Comparison of ENCODE assay signal across 1 cellular context in the genomic region with DNA sequence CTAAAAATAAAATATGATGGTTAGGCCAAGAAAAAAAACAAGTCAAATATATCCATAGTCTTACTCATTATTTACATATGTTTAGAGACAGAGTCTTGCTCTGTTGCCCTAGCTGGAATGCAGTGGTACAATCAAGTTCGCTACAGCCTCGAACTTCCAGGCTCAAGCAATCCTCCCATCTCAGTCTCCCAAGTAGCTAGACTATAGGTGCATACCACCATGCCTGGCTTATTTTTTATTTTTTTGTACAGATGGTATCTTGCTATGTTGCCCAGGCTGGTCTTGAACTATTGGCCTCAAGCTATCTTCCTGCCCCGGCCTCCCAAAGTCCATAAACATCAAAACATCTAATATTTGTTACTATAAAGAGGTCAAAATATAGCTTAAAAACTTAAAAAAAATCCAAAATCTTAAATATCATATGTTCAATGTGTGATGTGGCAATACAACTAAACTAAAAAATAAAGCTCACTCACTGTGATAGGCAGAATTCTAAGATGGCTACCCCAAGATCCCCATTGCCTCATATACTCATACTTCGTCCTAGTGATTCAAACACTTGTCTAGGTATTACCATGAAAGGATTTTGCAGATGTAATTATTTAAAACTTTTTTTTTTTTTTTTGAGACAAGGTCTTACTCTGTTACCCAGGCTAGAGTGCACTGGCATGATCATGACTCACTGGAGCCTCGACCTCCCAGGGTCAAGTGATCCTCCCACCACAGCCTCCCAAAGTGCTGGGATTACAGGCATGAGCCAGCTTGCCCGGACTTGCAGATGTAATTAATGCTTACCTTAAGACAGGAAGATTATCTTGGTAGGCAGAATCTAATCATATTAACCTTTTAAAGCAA.
TF ChIP-seq lines count a peak whose summit lies in the region.

No MANE protein-coding gene starts in this region.

TF ChIP-seq in GM12878, 131 proteins besides CTCF, POLR2A, EP300 and RAD21:
- no peak for TF ChIP-seq FOS (IDR thresholded peaks at IDR 0.05; ENCODE audit: borderline replicate concordance, extremely low read depth, insufficient read length)
- no peak for TF ChIP-seq KLF5 (IDR thresholded peaks at IDR 0.05; ENCODE audit: partially characterized antibody)
- no peak for TF ChIP-seq SMC3 (IDR thresholded peaks at IDR 0.05; ENCODE audit: borderline replicate concordance, low read length)
- TF ChIP-seq RFX5 (IDR thresholded peaks at IDR 0.05; ENCODE audit: low read depth, low read length), result no peak
- no peak for TF ChIP-seq ZNF622 (IDR thresholded peaks at IDR 0.05)
- TF ChIP-seq RUNX3 (IDR thresholded peaks at IDR 0.05; ENCODE audit: low read length), result no peak
- no peak for TF ChIP-seq RBBP5 (conservative IDR thresholded peaks at IDR 0.05)
- no peak for TF ChIP-seq SREBF2 (IDR thresholded peaks at IDR 0.05; ENCODE audit: low read length)
- no peak for TF ChIP-seq SP1 (IDR thresholded peaks at IDR 0.05; ENCODE audit: low read depth, low read length)
- no peak for TF ChIP-seq MTA2 (IDR thresholded peaks at IDR 0.05; ENCODE audit: low read depth)
- TF ChIP-seq, protein P1, sequence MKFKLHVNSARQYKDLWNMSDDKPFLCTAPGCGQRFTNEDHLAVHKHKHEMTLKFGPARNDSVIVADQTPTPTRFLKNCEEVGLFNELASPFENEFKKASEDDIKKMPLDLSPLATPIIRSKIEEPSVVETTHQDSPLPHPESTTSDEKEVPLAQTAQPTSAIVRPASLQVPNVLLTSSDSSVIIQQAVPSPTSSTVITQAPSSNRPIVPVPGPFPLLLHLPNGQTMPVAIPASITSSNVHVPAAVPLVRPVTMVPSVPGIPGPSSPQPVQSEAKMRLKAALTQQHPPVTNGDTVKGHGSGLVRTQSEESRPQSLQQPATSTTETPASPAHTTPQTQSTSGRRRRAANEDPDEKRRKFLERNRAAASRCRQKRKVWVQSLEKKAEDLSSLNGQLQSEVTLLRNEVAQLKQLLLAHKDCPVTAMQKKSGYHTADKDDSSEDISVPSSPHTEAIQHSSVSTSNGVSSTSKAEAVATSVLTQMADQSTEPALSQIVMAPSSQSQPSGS (IDR thresholded peaks at IDR 0.05; ENCODE audit: low read length), result no peak
- no peak for TF ChIP-seq NFXL1 (IDR thresholded peaks at IDR 0.05; ENCODE audit: borderline replicate concordance)
- TF ChIP-seq CREM (IDR thresholded peaks at IDR 0.05; ENCODE audit: low read depth), result no peak
- TF ChIP-seq, protein P2, sequence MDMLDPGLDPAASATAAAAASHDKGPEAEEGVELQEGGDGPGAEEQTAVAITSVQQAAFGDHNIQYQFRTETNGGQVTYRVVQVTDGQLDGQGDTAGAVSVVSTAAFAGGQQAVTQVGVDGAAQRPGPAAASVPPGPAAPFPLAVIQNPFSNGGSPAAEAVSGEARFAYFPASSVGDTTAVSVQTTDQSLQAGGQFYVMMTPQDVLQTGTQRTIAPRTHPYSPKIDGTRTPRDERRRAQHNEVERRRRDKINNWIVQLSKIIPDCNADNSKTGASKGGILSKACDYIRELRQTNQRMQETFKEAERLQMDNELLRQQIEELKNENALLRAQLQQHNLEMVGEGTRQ (IDR thresholded peaks at IDR 0.05; ENCODE audit: borderline replicate concordance, low read depth, low read length), result no peak
